ENCODE assay signal across 1 cellular context in the genomic region with DNA sequence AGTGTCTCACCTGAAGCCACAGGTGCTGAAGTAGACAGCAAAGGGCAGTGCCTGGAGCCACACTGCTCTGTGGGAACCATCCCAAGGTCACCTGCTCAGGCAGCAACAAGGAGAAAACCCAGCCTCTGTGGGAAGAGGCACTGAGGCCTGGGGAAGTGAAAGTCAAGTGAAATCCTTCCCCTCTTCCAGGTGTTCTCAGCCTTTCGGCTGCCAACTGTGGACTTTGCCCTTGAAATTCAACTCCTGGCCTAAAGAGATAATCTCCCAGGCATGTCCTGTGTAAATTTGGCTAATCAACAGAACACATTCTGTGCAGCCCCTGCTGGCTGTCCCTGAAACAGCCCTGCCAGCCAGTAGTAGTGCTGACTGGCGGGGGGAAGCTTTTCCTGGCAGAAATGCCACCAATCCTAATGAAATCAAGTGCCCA.
TF ChIP-seq lines count a peak whose summit lies in the region.

No MANE protein-coding gene starts in this region.

TF ChIP-seq in SK-N-SH, 30 proteins besides CTCF, POLR2A, EP300 and RAD21 (continued from another document):
- TF ChIP-seq SMC3 (IDR thresholded peaks at IDR 0.05; ENCODE audit: low read depth, low read length) (no peak), EZH2phosphoT487 (IDR thresholded peaks at IDR 0.05; ENCODE audit: borderline replicate concordance, low read depth) (no peak), POLR2AphosphoS5 (IDR thresholded peaks at IDR 0.05; ENCODE audit: low read depth, low read length) (no peak), GATA2 (CRISPR knock-in tag; IDR thresholded peaks at IDR 0.05) (no peak), MEF2A (IDR thresholded peaks at IDR 0.05; ENCODE audit: borderline replicate concordance, low read depth) (no peak), TEAD4 (IDR thresholded peaks at IDR 0.05; ENCODE audit: borderline replicate concordance, insufficient read depth) (no peak)
- TF ChIP-seq, protein P1, sequence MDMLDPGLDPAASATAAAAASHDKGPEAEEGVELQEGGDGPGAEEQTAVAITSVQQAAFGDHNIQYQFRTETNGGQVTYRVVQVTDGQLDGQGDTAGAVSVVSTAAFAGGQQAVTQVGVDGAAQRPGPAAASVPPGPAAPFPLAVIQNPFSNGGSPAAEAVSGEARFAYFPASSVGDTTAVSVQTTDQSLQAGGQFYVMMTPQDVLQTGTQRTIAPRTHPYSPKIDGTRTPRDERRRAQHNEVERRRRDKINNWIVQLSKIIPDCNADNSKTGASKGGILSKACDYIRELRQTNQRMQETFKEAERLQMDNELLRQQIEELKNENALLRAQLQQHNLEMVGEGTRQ (IDR thresholded peaks at IDR 0.05; ENCODE audit: borderline replicate concordance, low read depth, low read length): no peak
